8 cellular contexts compared by ENCODE assay signal in genomic region chr10:74826142-74827044, GRCh38. TPM values are rescaled to one million over a fixed set of nuclear protein-coding genes. Genes with fewer than 3 reads are reported as not detected.
DNase-seq lines count a peak whose midpoint lies in the region; ATAC-seq and TF ChIP-seq lines count a peak whose summit lies in the region.

TSS of gene KAT6B (plus strand) at chr10:74826600. CDS start at chr10:74842858, 16,258 bp downstream.

- H3K27me3 ChIP-seq in prostate gland (replicated peaks; ENCODE audit: insufficient read depth), result no peaks in the 10 kb centered on the region

- H3K36me3 ChIP-seq in prostate gland (no peaks in the 10 kb centered on the region), urinary bladder (ENCODE audit: insufficient read depth) (no peaks in the 10 kb centered on the region)

- ATAC-seq in GM18498 (IDR thresholded peaks at IDR 0.05; ENCODE audit: unreplicated experiment) (peak; percentile 88), HG02938 (IDR thresholded peaks at IDR 0.05; ENCODE audit: unreplicated experiment) (peak; percentile 92), left ventricle myocardium superior (peak; percentile 89)

- H3K9me3 ChIP-seq in prostate gland, result no peaks in the 10 kb centered on the region

- intact Hi-C loops in left ventricle myocardium superior (cut with micrococcal nuclease) (no loop called here), prostate gland (cut with DNase I) (loop anchor here (5.0 kb wide), 2 partner anchors 106 to 286 kb away; partner anchors contain the start of gene SAMD8)

- peak; percentile 69 for TF ChIP-seq POLR2A in prostate gland (IDR thresholded peaks at IDR 0.05)

- H3K4me1 ChIP-seq in prostate gland (replicated peaks), result peaks cover 20% of the 10 kb centered on the region
- H3K4me1 ChIP-seq in urinary bladder (ENCODE audit: insufficient read depth), result peaks cover 3% of the 10 kb centered on the region

- TF ChIP-seq CTCF in prostate gland (IDR thresholded peaks at IDR 0.05), result peak in 1 of 4 experiments; percentile 50

- WGBS in prostate gland, result under 1% methylated on average over 47 of the region's 67 CpGs
- WGBS in urinary bladder, result under 1% methylated on average over 65 of the region's 67 CpGs

- H3K27ac ChIP-seq in angular gyrus (ENCODE audit: low read depth, low read length) (peak within 1 kb of the TSS; percentile 100), prostate gland (peak within 1 kb of the TSS; percentile 99), urinary bladder (ENCODE audit: low read depth) (peak within 1 kb of the TSS; percentile 100)

- DNase-seq in NCI-H187 (lab: John Stamatoyannopoulos, UW) (peak; percentile 97), T-helper 2 cell (peak; percentile 99 to 100 (median 100)), left ventricle myocardium superior (peak; percentile 100), prostate gland (ENCODE audit: low spot score) (peak; percentile 100)

- H3K4me3 ChIP-seq in prostate gland (peak within 1 kb of the TSS; percentile 89 to 98), urinary bladder (ENCODE audit: low read depth, low read length) (peak within 1 kb of the TSS; percentile 96)

RNA-seq across cellular contexts. Expression of gene KAT6B, which starts in this region (rescaled TPM):
- total RNA-seq in left ventricle myocardium superior (47.1 TPM), prostate gland (10 to 100 TPM; 28.0 to 97.8 TPM), urinary bladder (127 TPM)
- polyA plus RNA-seq in urinary bladder, result 14.7 TPM

Comparison
In these comparisons a context has a peak if more than half of its experiments do, and no peak if none do; other contexts are left out.
1. Peak in every context shown above with its lines: DNase-seq, ATAC-seq, H3K4me3 ChIP-seq and H3K27ac ChIP-seq.